ENCODE assay signal across 2 cellular contexts in the genomic region with DNA sequence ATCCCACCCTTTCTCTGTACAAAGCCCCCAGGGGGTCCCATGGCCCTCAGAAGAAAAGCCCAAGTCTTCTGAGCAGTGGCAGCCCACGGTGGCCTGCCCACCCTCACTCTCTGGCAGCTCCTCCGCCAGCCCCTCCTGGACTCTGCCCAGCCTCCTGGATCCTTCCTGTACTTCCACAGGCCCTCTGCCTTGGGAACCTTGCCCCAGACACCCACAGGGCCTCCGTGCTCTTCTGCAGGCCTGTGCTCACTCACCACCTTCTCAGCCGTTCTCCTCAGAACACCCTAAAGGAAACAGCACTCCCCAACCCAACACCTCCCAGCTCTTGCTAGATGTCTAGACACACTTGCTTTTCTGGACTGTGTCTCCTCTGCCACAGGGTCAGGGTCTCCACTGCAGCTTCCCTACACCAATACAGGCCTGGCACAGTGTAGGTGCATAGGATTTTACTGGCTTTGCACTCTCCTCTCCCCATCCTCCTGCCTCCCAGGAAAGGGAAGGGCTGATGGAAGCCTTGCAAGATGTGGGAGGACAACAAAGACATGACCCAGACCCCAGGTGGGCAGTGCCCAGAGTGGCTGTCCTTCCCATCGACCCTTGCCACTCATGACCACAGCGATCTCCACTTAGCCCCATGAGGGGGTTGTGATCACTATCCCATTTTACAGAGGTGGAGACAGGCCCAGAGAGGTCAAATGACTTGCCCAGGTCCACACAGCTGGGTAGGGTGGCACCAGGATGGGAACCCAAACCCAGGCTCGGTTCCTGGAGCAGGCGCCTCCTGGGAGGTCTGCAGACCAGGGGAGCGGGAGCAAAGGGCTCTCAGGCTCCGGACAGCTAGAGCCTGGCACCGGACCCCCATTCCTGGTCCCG.
TF ChIP-seq lines count a peak whose summit lies in the region.

No MANE protein-coding gene starts in this region.

TF ChIP-seq in H1, 55 proteins besides CTCF, POLR2A, EP300 and RAD21:
- TF ChIP-seq POLR2AphosphoS5 (IDR thresholded peaks at IDR 0.05; ENCODE audit: low read depth, low read length), result no peak
- no peak for TF ChIP-seq HDAC2 (IDR thresholded peaks at IDR 0.05; ENCODE audit: borderline replicate concordance in 1 of 2, low read depth in 2 of 2, low read length in 2 of 2)
- no peak for TF ChIP-seq TEAD4 (IDR thresholded peaks at IDR 0.05; ENCODE audit: low read depth, low read length)
- TF ChIP-seq RNF2 (IDR thresholded peaks at IDR 0.05; ENCODE audit: borderline replicate concordance, low read depth, low read length, missing control alignments, poor library complexity, severe bottlenecking), result no peak
- TF ChIP-seq TBP (IDR thresholded peaks at IDR 0.05; ENCODE audit: low read depth, low read length), result no peak
- TF ChIP-seq SRF (IDR thresholded peaks at IDR 0.05; ENCODE audit: low read depth, low read length), result no peak
- TF ChIP-seq SP4 (IDR thresholded peaks at IDR 0.05; ENCODE audit: low read length), result no peak

TF ChIP-seq in GM12891, 5 proteins besides CTCF, POLR2A, EP300 and RAD21:
- TF ChIP-seq POLR2AphosphoS5 (IDR thresholded peaks at IDR 0.05; ENCODE audit: low read depth, low read length), result no peak
- TF ChIP-seq TAF1 (IDR thresholded peaks at IDR 0.05; ENCODE audit: low read depth, low read length), result no peak
- TF ChIP-seq PAX5 (IDR thresholded peaks at IDR 0.05; ENCODE audit: insufficient read depth, low read length, severe bottlenecking), result no peak
- no peak for TF ChIP-seq SPI1 (IDR thresholded peaks at IDR 0.05; ENCODE audit: low read depth, low read length)
- TF ChIP-seq POU2F2 (IDR thresholded peaks at IDR 0.05; ENCODE audit: low read depth, low read length), result no peak
